11 cellular contexts compared by ENCODE assay signal in genomic region chr17:27218719-27219488, GRCh38.
DNase-seq lines count a peak whose midpoint lies in the region; ATAC-seq and TF ChIP-seq lines count a peak whose summit lies in the region.
"Had no signal": no experiment of that assay in that cellular context is flagged by ENCODE, and none has a peak within 500 bp of the region (broad histone marks: within the 10 kb centered on the region; RNA-seq: fewer than 3 reads in every experiment).

No MANE protein-coding gene starts in this region.

- no peak overlapping the region for H4K8ac ChIP-seq in mesendoderm (ENCODE audit: low read depth, low read length)

- H3K9me2 ChIP-seq in GM23338 (ENCODE audit: insufficient read depth) = no peaks in the 10 kb centered on the region

- H3K4me2 ChIP-seq in GM23338 (no peak overlapping the region), mesendoderm (ENCODE audit: low read length) (no peak overlapping the region)

- no peak for TF ChIP-seq CTCF in GM23338 (conservative IDR thresholded peaks at IDR 0.05; ENCODE audit: low read depth in 2 of 2)

- no peak overlapping the region for H2BK5ac ChIP-seq in mesendoderm (ENCODE audit: low read length)

- H2AFZ ChIP-seq in GM23338 = no peak overlapping the region

- H3K18ac ChIP-seq in mesendoderm (ENCODE audit: low read length) = no peak overlapping the region

- no peaks in the 10 kb centered on the region for H4K20me1 ChIP-seq in GM23338 (replicated peaks; ENCODE audit: insufficient read depth)

- H3K9ac ChIP-seq in mesendoderm (ENCODE audit: low read length) = no peak overlapping the region

- H3K27me3 ChIP-seq in GM23338 (ENCODE audit: insufficient read depth) (no peaks in the 10 kb centered on the region), mesendoderm (ENCODE audit: insufficient read depth, low read length, poor library complexity) (no peaks in the 10 kb centered on the region)

- no peak overlapping the region for H2BK15ac ChIP-seq in mesendoderm (replicated peaks; ENCODE audit: low read depth)

- H3K79me2 ChIP-seq in GM23338 (replicated peaks; ENCODE audit: insufficient read depth) (no peaks in the 10 kb centered on the region), mesendoderm (ENCODE audit: control insufficient read depth, insufficient read depth, low read length) (no peaks in the 10 kb centered on the region)

- no peaks in the 10 kb centered on the region for H3F3A ChIP-seq in GM23338 (replicated peaks; ENCODE audit: low read depth)

- H3K4me1 ChIP-seq in GM23338 (ENCODE audit: insufficient read depth) (no peaks in the 10 kb centered on the region), mesendoderm (ENCODE audit: control insufficient read depth, low read depth, low read length) (no peaks in the 10 kb centered on the region)

- no peak overlapping the region for H4K5ac ChIP-seq in mesendoderm (ENCODE audit: low read length)

- H2BK120ac ChIP-seq in mesendoderm (ENCODE audit: low read depth, low read length) = no peak overlapping the region

- H3K27me3 Mint-ChIP-seq in activated naive CD8-positive, alpha-beta T cell treated with anti-CD3 and anti-CD28 coated beads, Interleukin-2, amount 50 U/mL, for 24 hours = no peaks in the 10 kb centered on the region
- H3K27me3 Mint-ChIP-seq in activated naive CD8-positive, alpha-beta T cell treated with anti-CD3 and anti-CD28 coated beads for 36 hours = no peaks in the 10 kb centered on the region
- H3K27me3 Mint-ChIP-seq in stimulated activated naive B cell treated with anti-CD40 and anti-IgM and Interleukin-4, amounts not matched to agents 10 μg/mL and 1 μg/mL and 100 μg/mL, for 72 hours = no peaks in the 10 kb centered on the region
- peaks cover 6% of the 10 kb centered on the region for H3K27me3 Mint-ChIP-seq in GM23338 (ENCODE audit: insufficient read depth, low read depth, poor library complexity)

- no peak overlapping the region for H3K4me3 Mint-ChIP-seq in activated naive CD8-positive, alpha-beta T cell treated with anti-CD3 and anti-CD28 coated beads, Interleukin-2, amount 50 U/mL, for 24 hours
- no peak overlapping the region for H3K4me3 Mint-ChIP-seq in activated naive CD8-positive, alpha-beta T cell treated with anti-CD3 and anti-CD28 coated beads for 36 hours
- H3K4me3 Mint-ChIP-seq in stimulated activated naive B cell treated with anti-CD40 and anti-IgM and Interleukin-4, amounts not matched to agents 10 μg/mL and 1 μg/mL and 100 μg/mL, for 72 hours = no peak overlapping the region
- no peak overlapping the region for H3K4me3 Mint-ChIP-seq in GM23338

- peaks cover 17% of the 10 kb centered on the region for H3K4me1 Mint-ChIP-seq in activated naive CD8-positive, alpha-beta T cell treated with anti-CD3 and anti-CD28 coated beads, Interleukin-2, amount 50 U/mL, for 24 hours
- no peaks in the 10 kb centered on the region for H3K4me1 Mint-ChIP-seq in activated naive CD8-positive, alpha-beta T cell treated with anti-CD3 and anti-CD28 coated beads for 36 hours
- peaks cover 28 to 44% of the 10 kb centered on the region in 2 donors for H3K4me1 Mint-ChIP-seq in stimulated activated naive B cell treated with anti-CD40 and anti-IgM and Interleukin-4, amounts not matched to agents 10 μg/mL and 1 μg/mL and 100 μg/mL, for 72 hours
- no peaks in the 10 kb centered on the region for H3K4me1 Mint-ChIP-seq in GM23338

- H3K4ac ChIP-seq in mesendoderm (ENCODE audit: low read depth, low read length) = no peak overlapping the region

- H2AK5ac ChIP-seq in mesendoderm (ENCODE audit: low read length) = no peak overlapping the region

- no peak overlapping the region for H3K56ac ChIP-seq in mesendoderm (ENCODE audit: low read length)

- DNase-seq in activated naive CD8-positive, alpha-beta T cell treated with anti-CD3 and anti-CD28 coated beads, Interleukin-2, amount 50 U/mL, for 24 hours = no peak
- no peak for DNase-seq in activated naive CD8-positive, alpha-beta T cell treated with anti-CD3 and anti-CD28 coated beads for 36 hours
- no peak for DNase-seq in stimulated activated naive B cell treated with anti-CD40 and anti-IgM and Interleukin-4, amounts not matched to agents 10 μg/mL and 1 μg/mL and 100 μg/mL, for 72 hours
- DNase-seq in GM23338 (ENCODE audit: low spot score) (no peak), mesendoderm (no peak)
- DNase-seq in stimulated activated naive CD4-positive, alpha-beta T cell treated with Interleukin-2 at 50 U/mL for 16 hours (lab: John Stamatoyannopoulos, UW) = no peak
- DNase-seq: C1 segment of cervical spinal cord; left ventricle myocardium superior; NK-92 treated with Interleukin-12 subunit alpha and Interleukin-12 subunit beta, amount 100 ng/mL, for 24 hours had no signal

- H3K36me3 ChIP-seq in GM23338 (ENCODE audit: insufficient read depth) (0 out of 2 replicates have a peak, but pooled peaks cover 3% of the 10 kb centered on the region), mesendoderm (ENCODE audit: control insufficient read depth, insufficient read depth, low read length) (no peaks in the 10 kb centered on the region)

- no peak overlapping the region for H3K27ac Mint-ChIP-seq in activated naive CD8-positive, alpha-beta T cell treated with anti-CD3 and anti-CD28 coated beads, Interleukin-2, amount 50 U/mL, for 24 hours
- no peak overlapping the region for H3K27ac Mint-ChIP-seq in activated naive CD8-positive, alpha-beta T cell treated with anti-CD3 and anti-CD28 coated beads for 36 hours
- peak overlapping the region; percentile 100 for H3K27ac Mint-ChIP-seq in stimulated activated naive B cell treated with anti-CD40 and anti-IgM and Interleukin-4, amounts not matched to agents 10 μg/mL and 1 μg/mL and 100 μg/mL, for 72 hours
- no peak overlapping the region for H3K27ac Mint-ChIP-seq in GM23338

- no peak overlapping the region for H3K27ac ChIP-seq in GM23338 (ENCODE audit: low read depth)
- no peak overlapping the region for H3K27ac ChIP-seq in mesendoderm (ENCODE audit: low read depth, low read length)

- peak; percentile 71 for ATAC-seq in activated naive CD8-positive, alpha-beta T cell treated with anti-CD3 and anti-CD28 coated beads, Interleukin-2, amount 50 U/mL, for 24 hours
- ATAC-seq in GM21786 (IDR thresholded peaks at IDR 0.05; ENCODE audit: unreplicated experiment) (peak; percentile 67), HG03565 (IDR thresholded peaks at IDR 0.05; ENCODE audit: unreplicated experiment) (peak; percentile 58), GM23338 (no peak)
- ATAC-seq in stimulated activated naive B cell treated with anti-CD40 and anti-IgM and Interleukin-4, amounts not matched to agents 10 μg/mL and 1 μg/mL and 100 μg/mL, for 72 hours (replicated peaks) = peak in 1 of 2 donors; percentile 12
- ATAC-seq: left ventricle myocardium superior had no signal

- H3K79me1 ChIP-seq in mesendoderm (ENCODE audit: low read length) = no peaks in the 10 kb centered on the region

- H3K4me3 ChIP-seq in GM23338 = no peak overlapping the region
- no peak overlapping the region for H3K4me3 ChIP-seq in mesendoderm (ENCODE audit: low read length)

- H3K9me3 Mint-ChIP-seq in activated naive CD8-positive, alpha-beta T cell treated with anti-CD3 and anti-CD28 coated beads, Interleukin-2, amount 50 U/mL, for 24 hours = no peaks in the 10 kb centered on the region
- no peaks in the 10 kb centered on the region for H3K9me3 Mint-ChIP-seq in activated naive CD8-positive, alpha-beta T cell treated with anti-CD3 and anti-CD28 coated beads for 36 hours
- H3K9me3 Mint-ChIP-seq in stimulated activated naive B cell treated with anti-CD40 and anti-IgM and Interleukin-4, amounts not matched to agents 10 μg/mL and 1 μg/mL and 100 μg/mL, for 72 hours = peaks cover 13 to 15% of the 10 kb centered on the region in 2 donors
- peaks cover 82% of the 10 kb centered on the region for H3K9me3 Mint-ChIP-seq in GM23338

- H3K23ac ChIP-seq in mesendoderm (ENCODE audit: low read length) = no peak overlapping the region

- WGBS in mesendoderm (ENCODE audit: extremely low coverage, insufficient coverage, low lambda C conversion rate) = no CpG with 5 or more reads among the region's 6 CpGs

- H3K36me3 Mint-ChIP-seq in activated naive CD8-positive, alpha-beta T cell treated with anti-CD3 and anti-CD28 coated beads, Interleukin-2, amount 50 U/mL, for 24 hours (ENCODE audit: low read depth) = no peaks in the 10 kb centered on the region
- no peaks in the 10 kb centered on the region for H3K36me3 Mint-ChIP-seq in activated naive CD8-positive, alpha-beta T cell treated with anti-CD3 and anti-CD28 coated beads for 36 hours
- H3K36me3 Mint-ChIP-seq in stimulated activated naive B cell treated with anti-CD40 and anti-IgM and Interleukin-4, amounts not matched to agents 10 μg/mL and 1 μg/mL and 100 μg/mL, for 72 hours = peaks cover 9 to 25% of the 10 kb centered on the region in 2 donors
- peaks cover 9% of the 10 kb centered on the region for H3K36me3 Mint-ChIP-seq in GM23338 (ENCODE audit: low read depth)

TF ChIP-seq in GM23338, 12 proteins besides CTCF, POLR2A, EP300 and RAD21 (continues in another document):
- TF ChIP-seq ZNF331 (CRISPR knock-in tag; IDR thresholded peaks at IDR 0.05; ENCODE audit: low read depth) (no peak), REST (IDR thresholded peaks at IDR 0.05; ENCODE audit: unreplicated experiment) (no peak), EZH2 (IDR thresholded peaks at IDR 0.05; ENCODE audit: low read depth, unreplicated experiment) (no peak), EZH2phosphoT487 (IDR thresholded peaks at IDR 0.05; ENCODE audit: unreplicated experiment) (no peak)
